ENCODE assay signal across 1 cellular context in the genomic region with DNA sequence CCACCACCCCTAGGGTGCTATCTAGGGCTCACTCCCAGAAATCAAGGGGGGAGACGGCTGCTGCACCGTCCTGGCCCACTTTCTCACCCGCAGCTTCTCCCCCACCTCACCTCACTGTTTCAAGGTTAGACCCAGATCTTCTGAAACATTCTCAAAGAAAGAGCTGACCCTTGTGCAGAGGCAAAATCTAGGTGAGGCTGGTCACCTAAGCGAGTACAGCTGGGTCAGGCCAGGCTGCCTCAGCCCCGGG.
A peak's percentile ranks its signal among the peaks of the same experiment; 100 is the strongest.
TF ChIP-seq lines count a peak whose summit lies in the region.

No MANE protein-coding gene starts in this region.

TF ChIP-seq in K562, 482 proteins besides CTCF, POLR2A, EP300 and RAD21 (continued from another document and continues in another):
- TF ChIP-seq TOE1 (IDR thresholded peaks at IDR 0.05; ENCODE audit: borderline replicate concordance) = no peak
- 0 out of 2 replicates have a peak, but pooled peaks have one; percentile 48 for TF ChIP-seq TOE1 (CRISPR knock-in tag; IDR thresholded peaks at IDR 0.05; ENCODE audit: borderline replicate concordance, low read depth)
- TF ChIP-seq GTF2F1 (IDR thresholded peaks at IDR 0.05; ENCODE audit: low read depth, low read length) = no peak
- TF ChIP-seq, protein P1, sequence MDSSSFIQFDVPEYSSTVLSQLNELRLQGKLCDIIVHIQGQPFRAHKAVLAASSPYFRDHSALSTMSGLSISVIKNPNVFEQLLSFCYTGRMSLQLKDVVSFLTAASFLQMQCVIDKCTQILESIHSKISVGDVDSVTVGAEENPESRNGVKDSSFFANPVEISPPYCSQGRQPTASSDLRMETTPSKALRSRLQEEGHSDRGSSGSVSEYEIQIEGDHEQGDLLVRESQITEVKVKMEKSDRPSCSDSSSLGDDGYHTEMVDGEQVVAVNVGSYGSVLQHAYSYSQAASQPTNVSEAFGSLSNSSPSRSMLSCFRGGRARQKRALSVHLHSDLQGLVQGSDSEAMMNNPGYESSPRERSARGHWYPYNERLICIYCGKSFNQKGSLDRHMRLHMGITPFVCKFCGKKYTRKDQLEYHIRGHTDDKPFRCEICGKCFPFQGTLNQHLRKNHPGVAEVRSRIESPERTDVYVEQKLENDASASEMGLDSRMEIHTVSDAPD (CRISPR knock-in tag; IDR thresholded peaks at IDR 0.05) = no peak
- TF ChIP-seq, protein P2, sequence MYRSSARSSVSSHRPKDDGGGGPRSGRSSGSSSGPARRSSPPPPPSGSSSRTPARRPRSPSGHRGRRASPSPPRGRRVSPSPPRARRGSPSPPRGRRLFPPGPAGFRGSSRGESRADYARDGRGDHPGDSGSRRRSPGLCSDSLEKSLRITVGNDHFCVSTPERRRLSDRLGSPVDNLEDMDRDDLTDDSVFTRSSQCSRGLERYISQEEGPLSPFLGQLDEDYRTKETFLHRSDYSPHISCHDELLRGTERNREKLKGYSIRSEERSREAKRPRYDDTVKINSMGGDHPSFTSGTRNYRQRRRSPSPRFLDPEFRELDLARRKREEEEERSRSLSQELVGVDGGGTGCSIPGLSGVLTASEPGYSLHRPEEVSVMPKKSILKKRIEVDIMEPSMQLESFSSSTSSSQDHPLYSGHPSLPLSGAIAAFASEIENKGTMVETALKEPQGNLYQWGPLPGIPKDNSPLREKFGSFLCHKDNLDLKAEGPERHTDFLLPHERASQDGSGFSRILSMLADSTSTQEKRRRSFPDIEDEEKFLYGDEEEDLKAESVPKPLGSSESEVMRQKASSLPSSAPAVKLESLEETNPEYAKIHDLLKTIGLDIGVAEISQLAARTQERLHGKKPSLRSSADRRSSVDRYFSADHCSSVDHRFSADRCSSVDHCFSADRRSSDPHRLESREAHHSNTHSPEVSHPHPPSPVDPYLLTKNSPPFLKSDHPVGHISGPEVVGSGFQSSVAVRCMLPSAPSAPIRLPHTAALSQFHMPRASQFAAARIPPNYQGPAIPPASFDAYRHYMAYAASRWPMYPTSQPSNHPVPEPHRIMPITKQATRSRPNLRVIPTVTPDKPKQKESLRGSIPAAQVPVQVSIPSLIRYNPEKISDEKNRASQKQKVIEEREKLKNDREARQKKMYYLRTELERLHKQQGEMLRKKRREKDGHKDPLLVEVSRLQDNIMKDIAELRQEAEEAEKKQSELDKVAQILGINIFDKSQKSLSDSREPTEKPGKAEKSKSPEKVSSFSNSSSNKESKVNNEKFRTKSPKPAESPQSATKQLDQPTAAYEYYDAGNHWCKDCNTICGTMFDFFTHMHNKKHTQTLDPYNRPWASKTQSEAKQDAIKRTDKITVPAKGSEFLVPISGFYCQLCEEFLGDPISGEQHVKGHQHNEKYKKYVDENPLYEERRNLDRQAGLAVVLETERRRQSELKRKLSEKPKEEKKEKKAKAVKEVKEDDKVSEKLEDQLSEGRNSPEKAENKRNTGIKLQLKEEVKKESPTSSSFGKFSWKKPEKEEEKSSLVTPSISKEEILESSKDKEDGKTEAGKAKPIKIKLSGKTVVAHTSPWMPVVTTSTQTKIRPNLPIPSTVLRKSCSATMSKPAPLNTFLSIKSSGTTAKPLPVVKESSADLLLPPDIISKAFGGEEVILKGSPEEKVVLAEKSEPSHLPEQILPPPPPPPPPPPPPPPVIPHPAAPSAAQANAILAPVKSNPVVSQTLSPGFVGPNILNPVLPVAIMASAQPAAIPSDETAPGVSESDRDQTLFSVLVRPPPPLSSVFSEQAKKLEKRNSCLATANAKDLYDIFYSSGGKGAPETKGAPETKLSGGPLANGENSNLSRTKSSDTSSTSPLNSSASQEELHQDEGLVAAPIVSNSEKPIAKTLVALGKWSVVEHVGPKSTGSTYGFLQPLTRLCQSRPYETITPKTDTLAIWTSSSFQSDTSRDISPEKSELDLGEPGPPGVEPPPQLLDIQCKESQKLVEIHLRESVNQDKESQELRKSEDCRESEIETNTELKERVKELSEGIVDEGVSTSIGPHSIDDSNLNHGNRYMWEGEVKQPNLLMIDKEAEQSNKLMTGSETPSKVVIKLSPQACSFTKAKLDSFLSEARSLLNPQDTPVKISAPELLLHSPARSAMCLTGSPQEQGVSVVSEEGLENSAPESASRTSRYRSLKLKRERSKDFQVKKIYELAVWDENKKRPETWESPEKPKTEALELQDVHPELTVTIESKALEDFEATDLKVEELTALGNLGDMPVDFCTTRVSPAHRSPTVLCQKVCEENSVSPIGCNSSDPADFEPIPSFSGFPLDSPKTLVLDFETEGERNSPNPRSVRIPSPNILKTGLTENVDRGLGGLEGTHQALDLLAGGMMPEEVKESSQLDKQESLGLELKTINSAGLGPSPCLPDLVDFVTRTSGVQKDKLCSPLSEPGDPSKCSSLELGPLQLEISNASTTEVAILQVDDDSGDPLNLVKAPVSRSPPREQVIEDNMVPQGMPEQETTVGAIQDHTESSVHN (IDR thresholded peaks at IDR 0.05; ENCODE audit: borderline replicate concordance in 1 of 2, low read depth in 1 of 2) = peak in 1 of 2 experiments; percentile 64; a peak in 1 of 4 replicates
- peak; percentile 84; the same call in 1 of the 2 replicates for TF ChIP-seq BRD4 (IDR thresholded peaks at IDR 0.05)
- no peak for TF ChIP-seq SRSF3 (IDR thresholded peaks at IDR 0.05; ENCODE audit: insufficient read depth, low read length)
- TF ChIP-seq SMARCC2 (IDR thresholded peaks at IDR 0.05; ENCODE audit: low read depth) = peak; percentile 65; the same call in 1 of the 2 replicates
- TF ChIP-seq ZNF175 (CRISPR knock-in tag; IDR thresholded peaks at IDR 0.05; ENCODE audit: low read depth) = no peak
- no peak for TF ChIP-seq SRF (CRISPR knock-in tag; IDR thresholded peaks at IDR 0.05)
- no peak for TF ChIP-seq SMARCA5 (IDR thresholded peaks at IDR 0.05)
- no peak for TF ChIP-seq TBP (optimal IDR thresholded peaks at IDR 0.05; ENCODE audit: low read depth, low read length)
- TF ChIP-seq LARP7 (IDR thresholded peaks at IDR 0.05) = 0 out of 2 replicates have a peak, but pooled peaks have one; percentile 8
- TF ChIP-seq SRSF1 (IDR thresholded peaks at IDR 0.05; ENCODE audit: low read depth, low read length) = no peak
- no peak for TF ChIP-seq RCOR1 (IDR thresholded peaks at IDR 0.05; ENCODE audit: borderline replicate concordance in 1 of 2, low read depth in 2 of 2, low read length in 2 of 2)
- TF ChIP-seq ZNF586 (CRISPR knock-in tag; conservative IDR thresholded peaks at IDR 0.05) = no peak
- TF ChIP-seq, protein P3, sequence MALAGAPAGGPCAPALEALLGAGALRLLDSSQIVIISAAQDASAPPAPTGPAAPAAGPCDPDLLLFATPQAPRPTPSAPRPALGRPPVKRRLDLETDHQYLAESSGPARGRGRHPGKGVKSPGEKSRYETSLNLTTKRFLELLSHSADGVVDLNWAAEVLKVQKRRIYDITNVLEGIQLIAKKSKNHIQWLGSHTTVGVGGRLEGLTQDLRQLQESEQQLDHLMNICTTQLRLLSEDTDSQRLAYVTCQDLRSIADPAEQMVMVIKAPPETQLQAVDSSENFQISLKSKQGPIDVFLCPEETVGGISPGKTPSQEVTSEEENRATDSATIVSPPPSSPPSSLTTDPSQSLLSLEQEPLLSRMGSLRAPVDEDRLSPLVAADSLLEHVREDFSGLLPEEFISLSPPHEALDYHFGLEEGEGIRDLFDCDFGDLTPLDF (CRISPR knock-in tag; IDR thresholded peaks at IDR 0.05) = no peak
- peak; percentile 69; the same call in 1 of the 2 replicates for TF ChIP-seq ETV5 (CRISPR knock-in tag; IDR thresholded peaks at IDR 0.05; ENCODE audit: low read depth)
- TF ChIP-seq ZNF561 (CRISPR knock-in tag; conservative IDR thresholded peaks at IDR 0.05) = no peak
- TF ChIP-seq ZNF444 (CRISPR knock-in tag; IDR thresholded peaks at IDR 0.05) = no peak
- TF ChIP-seq DNMT1 (IDR thresholded peaks at IDR 0.05) = no peak
- TF ChIP-seq, protein P4, sequence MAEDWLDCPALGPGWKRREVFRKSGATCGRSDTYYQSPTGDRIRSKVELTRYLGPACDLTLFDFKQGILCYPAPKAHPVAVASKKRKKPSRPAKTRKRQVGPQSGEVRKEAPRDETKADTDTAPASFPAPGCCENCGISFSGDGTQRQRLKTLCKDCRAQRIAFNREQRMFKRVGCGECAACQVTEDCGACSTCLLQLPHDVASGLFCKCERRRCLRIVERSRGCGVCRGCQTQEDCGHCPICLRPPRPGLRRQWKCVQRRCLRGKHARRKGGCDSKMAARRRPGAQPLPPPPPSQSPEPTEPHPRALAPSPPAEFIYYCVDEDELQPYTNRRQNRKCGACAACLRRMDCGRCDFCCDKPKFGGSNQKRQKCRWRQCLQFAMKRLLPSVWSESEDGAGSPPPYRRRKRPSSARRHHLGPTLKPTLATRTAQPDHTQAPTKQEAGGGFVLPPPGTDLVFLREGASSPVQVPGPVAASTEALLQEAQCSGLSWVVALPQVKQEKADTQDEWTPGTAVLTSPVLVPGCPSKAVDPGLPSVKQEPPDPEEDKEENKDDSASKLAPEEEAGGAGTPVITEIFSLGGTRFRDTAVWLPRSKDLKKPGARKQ (CRISPR knock-in tag; IDR thresholded peaks at IDR 0.05) = no peak
- TF ChIP-seq CHCHD3 (CRISPR knock-in tag; IDR thresholded peaks at IDR 0.05) = no peak
- TF ChIP-seq FOXM1 (IDR thresholded peaks at IDR 0.05; ENCODE audit: low read depth) = no peak
- 0 out of 2 replicates have a peak, but pooled peaks have one; percentile 81 for TF ChIP-seq FOXM1 (CRISPR knock-in tag; IDR thresholded peaks at IDR 0.05; ENCODE audit: low read depth)
- no peak for TF ChIP-seq RB1 (IDR thresholded peaks at IDR 0.05; ENCODE audit: low read depth)
- peak; percentile 49 to 84; a peak in 2 of 4 replicates for TF ChIP-seq SIN3A (IDR thresholded peaks at IDR 0.05; ENCODE audit: borderline replicate concordance in 2 of 2, control insufficient read depth in 1 of 2, low read depth in 2 of 2, low read length in 2 of 2)
- no peak for TF ChIP-seq LEF1 (IDR thresholded peaks at IDR 0.05)
- TF ChIP-seq ZNF589 (CRISPR knock-in tag; IDR thresholded peaks at IDR 0.05; ENCODE audit: low read depth) = no peak
- TF ChIP-seq, protein P5, sequence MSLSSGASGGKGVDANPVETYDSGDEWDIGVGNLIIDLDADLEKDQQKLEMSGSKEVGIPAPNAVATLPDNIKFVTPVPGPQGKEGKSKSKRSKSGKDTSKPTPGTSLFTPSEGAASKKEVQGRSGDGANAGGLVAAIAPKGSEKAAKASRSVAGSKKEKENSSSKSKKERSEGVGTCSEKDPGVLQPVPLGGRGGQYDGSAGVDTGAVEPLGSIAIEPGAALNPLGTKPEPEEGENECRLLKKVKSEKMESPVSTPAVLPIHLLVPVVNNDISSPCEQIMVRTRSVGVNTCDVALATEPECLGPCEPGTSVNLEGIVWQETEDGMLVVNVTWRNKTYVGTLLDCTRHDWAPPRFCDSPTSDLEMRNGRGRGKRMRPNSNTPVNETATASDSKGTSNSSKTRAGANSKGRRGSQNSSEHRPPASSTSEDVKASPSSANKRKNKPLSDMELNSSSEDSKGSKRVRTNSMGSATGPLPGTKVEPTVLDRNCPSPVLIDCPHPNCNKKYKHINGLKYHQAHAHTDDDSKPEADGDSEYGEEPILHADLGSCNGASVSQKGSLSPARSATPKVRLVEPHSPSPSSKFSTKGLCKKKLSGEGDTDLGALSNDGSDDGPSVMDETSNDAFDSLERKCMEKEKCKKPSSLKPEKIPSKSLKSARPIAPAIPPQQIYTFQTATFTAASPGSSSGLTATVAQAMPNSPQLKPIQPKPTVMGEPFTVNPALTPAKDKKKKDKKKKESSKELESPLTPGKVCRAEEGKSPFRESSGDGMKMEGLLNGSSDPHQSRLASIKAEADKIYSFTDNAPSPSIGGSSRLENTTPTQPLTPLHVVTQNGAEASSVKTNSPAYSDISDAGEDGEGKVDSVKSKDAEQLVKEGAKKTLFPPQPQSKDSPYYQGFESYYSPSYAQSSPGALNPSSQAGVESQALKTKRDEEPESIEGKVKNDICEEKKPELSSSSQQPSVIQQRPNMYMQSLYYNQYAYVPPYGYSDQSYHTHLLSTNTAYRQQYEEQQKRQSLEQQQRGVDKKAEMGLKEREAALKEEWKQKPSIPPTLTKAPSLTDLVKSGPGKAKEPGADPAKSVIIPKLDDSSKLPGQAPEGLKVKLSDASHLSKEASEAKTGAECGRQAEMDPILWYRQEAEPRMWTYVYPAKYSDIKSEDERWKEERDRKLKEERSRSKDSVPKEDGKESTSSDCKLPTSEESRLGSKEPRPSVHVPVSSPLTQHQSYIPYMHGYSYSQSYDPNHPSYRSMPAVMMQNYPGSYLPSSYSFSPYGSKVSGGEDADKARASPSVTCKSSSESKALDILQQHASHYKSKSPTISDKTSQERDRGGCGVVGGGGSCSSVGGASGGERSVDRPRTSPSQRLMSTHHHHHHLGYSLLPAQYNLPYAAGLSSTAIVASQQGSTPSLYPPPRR (CRISPR knock-in tag; IDR thresholded peaks at IDR 0.05; ENCODE audit: borderline replicate concordance) = 0 out of 2 replicates have a peak, but pooled peaks have one; percentile 49
- TF ChIP-seq, protein P6, sequence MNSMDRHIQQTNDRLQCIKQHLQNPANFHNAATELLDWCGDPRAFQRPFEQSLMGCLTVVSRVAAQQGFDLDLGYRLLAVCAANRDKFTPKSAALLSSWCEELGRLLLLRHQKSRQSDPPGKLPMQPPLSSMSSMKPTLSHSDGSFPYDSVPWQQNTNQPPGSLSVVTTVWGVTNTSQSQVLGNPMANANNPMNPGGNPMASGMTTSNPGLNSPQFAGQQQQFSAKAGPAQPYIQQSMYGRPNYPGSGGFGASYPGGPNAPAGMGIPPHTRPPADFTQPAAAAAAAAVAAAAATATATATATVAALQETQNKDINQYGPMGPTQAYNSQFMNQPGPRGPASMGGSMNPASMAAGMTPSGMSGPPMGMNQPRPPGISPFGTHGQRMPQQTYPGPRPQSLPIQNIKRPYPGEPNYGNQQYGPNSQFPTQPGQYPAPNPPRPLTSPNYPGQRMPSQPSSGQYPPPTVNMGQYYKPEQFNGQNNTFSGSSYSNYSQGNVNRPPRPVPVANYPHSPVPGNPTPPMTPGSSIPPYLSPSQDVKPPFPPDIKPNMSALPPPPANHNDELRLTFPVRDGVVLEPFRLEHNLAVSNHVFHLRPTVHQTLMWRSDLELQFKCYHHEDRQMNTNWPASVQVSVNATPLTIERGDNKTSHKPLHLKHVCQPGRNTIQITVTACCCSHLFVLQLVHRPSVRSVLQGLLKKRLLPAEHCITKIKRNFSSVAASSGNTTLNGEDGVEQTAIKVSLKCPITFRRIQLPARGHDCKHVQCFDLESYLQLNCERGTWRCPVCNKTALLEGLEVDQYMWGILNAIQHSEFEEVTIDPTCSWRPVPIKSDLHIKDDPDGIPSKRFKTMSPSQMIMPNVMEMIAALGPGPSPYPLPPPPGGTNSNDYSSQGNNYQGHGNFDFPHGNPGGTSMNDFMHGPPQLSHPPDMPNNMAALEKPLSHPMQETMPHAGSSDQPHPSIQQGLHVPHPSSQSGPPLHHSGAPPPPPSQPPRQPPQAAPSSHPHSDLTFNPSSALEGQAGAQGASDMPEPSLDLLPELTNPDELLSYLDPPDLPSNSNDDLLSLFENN (IDR thresholded peaks at IDR 0.05; ENCODE audit: low read depth in 2 of 2, low read length in 2 of 2) = no peak
- TF ChIP-seq ETV6 (IDR thresholded peaks at IDR 0.05; ENCODE audit: borderline replicate concordance in 1 of 2, low read depth in 2 of 2, low read length in 1 of 2) = no peak
- TF ChIP-seq ETV6 (CRISPR knock-in tag; IDR thresholded peaks at IDR 0.05; ENCODE audit: borderline replicate concordance) = no peak
- no peak for TF ChIP-seq MED1 (CRISPR knock-in tag; IDR thresholded peaks at IDR 0.05; ENCODE audit: borderline replicate concordance)
- TF ChIP-seq ZNF3 (CRISPR knock-in tag; IDR thresholded peaks at IDR 0.05) = no peak
- peak; percentile 34; the same call in 1 of the 2 replicates for TF ChIP-seq NR2C2 (CRISPR knock-in tag; IDR thresholded peaks at IDR 0.05)
- no peak for TF ChIP-seq NR2C2 (tag; IDR thresholded peaks at IDR 0.05)
- TF ChIP-seq ZNF263 (CRISPR knock-in tag; IDR thresholded peaks at IDR 0.05; ENCODE audit: borderline replicate concordance) = no peak
- no peak for TF ChIP-seq KDM4B (IDR thresholded peaks at IDR 0.05; ENCODE audit: borderline replicate concordance in 2 of 2, low read depth in 1 of 2)
- TF ChIP-seq SAP30 (IDR thresholded peaks at IDR 0.05; ENCODE audit: borderline replicate concordance, insufficient read depth, low read depth, low read length, poor library complexity, severe bottlenecking) = peak; percentile 42
